In the genomic region with DNA sequence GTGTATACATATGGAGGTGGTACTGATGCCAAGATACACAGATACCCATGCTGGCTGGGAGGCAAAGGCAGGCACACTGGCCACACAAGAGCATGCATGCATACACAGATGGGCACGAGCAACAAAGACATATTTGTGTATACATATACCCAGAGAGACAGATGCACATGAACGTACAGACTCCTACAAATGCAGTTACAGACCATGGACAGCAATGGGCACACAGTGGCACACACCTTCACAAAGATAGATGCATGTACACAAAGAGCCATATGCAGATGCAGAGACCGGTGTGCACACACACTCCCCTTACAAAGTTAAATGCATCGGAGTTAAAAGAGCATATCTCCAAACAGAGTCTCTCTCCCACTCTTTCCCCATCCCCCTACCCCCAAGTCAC, we compare ENCODE assay signal across 1 cellular context.
TF ChIP-seq lines count a peak whose summit lies in the region.

No MANE protein-coding gene starts in this region.

TF ChIP-seq in H1, 55 proteins besides CTCF, POLR2A, EP300 and RAD21:
- no peak for TF ChIP-seq RFX5 (IDR thresholded peaks at IDR 0.05; ENCODE audit: borderline replicate concordance, low read depth, low read length)
TF ChIP-seq in H1: peak in this region for 0.
